ENCODE assay signal across 1 cellular context in genomic region chr12:72144553-72144952, GRCh38.
A peak's percentile ranks its signal among the peaks of the same experiment; 100 is the strongest.
TF ChIP-seq lines count a peak whose summit lies in the region.

No MANE protein-coding gene starts in this region.

TF ChIP-seq in GM23338, 12 proteins besides CTCF, POLR2A, EP300 and RAD21 (continued from another document):
- TF ChIP-seq, protein P1, sequence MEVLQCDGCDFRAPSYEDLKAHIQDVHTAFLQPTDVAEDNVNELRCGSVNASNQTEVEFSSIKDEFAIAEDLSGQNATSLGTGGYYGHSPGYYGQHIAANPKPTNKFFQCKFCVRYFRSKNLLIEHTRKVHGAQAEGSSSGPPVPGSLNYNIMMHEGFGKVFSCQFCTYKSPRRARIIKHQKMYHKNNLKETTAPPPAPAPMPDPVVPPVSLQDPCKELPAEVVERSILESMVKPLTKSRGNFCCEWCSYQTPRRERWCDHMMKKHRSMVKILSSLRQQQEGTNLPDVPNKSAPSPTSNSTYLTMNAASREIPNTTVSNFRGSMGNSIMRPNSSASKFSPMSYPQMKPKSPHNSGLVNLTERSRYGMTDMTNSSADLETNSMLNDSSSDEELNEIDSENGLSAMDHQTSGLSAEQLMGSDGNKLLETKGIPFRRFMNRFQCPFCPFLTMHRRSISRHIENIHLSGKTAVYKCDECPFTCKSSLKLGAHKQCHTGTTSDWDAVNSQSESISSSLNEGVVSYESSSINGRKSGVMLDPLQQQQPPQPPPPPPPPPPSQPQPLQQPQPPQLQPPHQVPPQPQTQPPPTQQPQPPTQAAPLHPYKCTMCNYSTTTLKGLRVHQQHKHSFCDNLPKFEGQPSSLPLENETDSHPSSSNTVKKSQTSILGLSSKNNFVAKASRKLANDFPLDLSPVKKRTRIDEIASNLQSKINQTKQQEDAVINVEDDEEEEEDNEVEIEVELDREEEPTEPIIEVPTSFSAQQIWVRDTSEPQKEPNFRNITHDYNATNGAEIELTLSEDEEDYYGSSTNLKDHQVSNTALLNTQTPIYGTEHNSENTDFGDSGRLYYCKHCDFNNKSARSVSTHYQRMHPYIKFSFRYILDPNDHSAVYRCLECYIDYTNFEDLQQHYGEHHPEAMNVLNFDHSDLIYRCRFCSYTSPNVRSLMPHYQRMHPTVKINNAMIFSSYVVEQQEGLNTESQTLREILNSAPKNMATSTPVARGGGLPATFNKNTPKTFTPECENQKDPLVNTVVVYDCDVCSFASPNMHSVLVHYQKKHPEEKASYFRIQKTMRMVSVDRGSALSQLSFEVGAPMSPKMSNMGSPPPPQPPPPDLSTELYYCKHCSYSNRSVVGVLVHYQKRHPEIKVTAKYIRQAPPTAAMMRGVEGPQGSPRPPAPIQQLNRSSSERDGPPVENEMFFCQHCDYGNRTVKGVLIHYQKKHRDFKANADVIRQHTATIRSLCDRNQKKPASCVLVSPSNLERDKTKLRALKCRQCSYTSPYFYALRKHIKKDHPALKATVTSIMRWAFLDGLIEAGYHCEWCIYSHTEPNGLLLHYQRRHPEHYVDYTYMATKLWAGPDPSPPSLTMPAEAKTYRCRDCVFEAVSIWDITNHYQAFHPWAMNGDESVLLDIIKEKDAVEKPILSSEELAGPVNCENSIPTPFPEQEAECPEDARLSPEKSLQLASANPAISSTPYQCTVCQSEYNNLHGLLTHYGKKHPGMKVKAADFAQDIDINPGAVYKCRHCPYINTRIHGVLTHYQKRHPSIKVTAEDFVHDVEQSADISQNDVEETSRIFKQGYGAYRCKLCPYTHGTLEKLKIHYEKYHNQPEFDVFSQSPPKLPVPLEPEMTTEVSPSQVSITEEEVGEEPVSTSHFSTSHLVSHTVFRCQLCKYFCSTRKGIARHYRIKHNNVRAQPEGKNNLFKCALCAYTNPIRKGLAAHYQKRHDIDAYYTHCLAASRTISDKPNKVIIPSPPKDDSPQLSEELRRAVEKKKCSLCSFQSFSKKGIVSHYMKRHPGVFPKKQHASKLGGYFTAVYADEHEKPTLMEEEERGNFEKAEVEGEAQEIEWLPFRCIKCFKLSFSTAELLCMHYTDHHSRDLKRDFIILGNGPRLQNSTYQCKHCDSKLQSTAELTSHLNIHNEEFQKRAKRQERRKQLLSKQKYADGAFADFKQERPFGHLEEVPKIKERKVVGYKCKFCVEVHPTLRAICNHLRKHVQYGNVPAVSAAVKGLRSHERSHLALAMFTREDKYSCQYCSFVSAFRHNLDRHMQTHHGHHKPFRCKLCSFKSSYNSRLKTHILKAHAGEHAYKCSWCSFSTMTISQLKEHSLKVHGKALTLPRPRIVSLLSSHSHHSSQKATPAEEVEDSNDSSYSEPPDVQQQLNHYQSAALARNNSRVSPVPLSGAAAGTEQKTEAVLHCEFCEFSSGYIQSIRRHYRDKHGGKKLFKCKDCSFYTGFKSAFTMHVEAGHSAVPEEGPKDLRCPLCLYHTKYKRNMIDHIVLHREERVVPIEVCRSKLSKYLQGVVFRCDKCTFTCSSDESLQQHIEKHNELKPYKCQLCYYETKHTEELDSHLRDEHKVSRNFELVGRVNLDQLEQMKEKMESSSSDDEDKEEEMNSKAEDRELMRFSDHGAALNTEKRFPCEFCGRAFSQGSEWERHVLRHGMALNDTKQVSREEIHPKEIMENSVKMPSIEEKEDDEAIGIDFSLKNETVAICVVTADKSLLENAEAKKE (CRISPR knock-in tag; IDR thresholded peaks at IDR 0.05) = 0 out of 2 replicates have a peak, but pooled peaks have one; percentile 13
- no peak for TF ChIP-seq REST (IDR thresholded peaks at IDR 0.05; ENCODE audit: unreplicated experiment)
